ENCODE assay signal across 15 cellular contexts in the genomic region with DNA sequence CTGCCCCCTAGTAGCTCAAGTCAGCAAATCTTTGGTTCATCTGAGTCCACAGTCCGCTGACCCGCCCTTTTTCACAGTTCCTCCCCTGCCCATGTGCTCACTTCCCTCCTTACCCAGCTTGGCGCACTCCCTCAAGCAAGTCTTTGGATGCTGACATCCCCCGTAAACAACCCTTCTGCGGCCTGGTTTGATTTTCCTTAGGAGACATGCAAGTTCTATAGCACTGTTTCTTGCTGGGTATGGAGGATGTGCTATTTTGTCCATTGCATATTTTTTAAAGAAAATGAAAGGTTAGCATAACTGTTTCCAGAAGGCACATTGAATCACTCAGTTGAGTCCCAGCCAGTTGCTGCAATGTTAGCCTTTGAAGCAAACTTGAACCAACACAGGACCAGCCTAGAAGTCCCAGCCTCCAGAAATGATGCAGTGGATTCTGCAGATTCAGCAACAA. TPM values are rescaled to one million over a fixed set of nuclear protein-coding genes. Genes with fewer than 3 reads are reported as not detected.
DNase-seq lines count a peak whose midpoint lies in the region; ATAC-seq and TF ChIP-seq lines count a peak whose summit lies in the region.
"Had no signal": no experiment of that assay in that cellular context is flagged by ENCODE, and none has a peak within 500 bp of the region (broad histone marks: within the 10 kb centered on the region; RNA-seq: fewer than 3 reads in every experiment).

No MANE protein-coding gene starts in this region.

- CTCF ChIA-PET in GM10248 (lab: Yijun Ruan, JAX) = no interaction called here

- DNase-seq in amniotic epithelial cell (ENCODE audit: low read depth) (peak; percentile 63), osteoblast (ENCODE audit: insufficient read length, low spot score, missing footprints) (peak; percentile 90), dermis blood vessel endothelial cell (no peak), GM10248 (ENCODE audit: extremely low spot score) (no peak)
- DNase-seq in stimulated activated CD8-positive, alpha-beta memory T cell treated with anti-CD3 and anti-CD28 coated beads, Interleukin-4, amount 100 ng/mL, for 48 hours = no peak
- no peak for DNase-seq in stimulated activated naive CD4-positive, alpha-beta T cell (lab: John Stamatoyannopoulos, UW)
- DNase-seq: activated CD4-positive, alpha-beta T cell treated with anti-CD3 and anti-CD28 coated beads for 4 hours; AML-193; cerebellar nuclear complex; NCI-H1436 treated with DMSO at 0.1 percent for 48 hours; NCI-H774; stimulated activated naive CD8-positive, alpha-beta T cell treated with anti-CD3 and anti-CD28 coated beads, Interleukin-15, Interleukin-2, amounts not matched to agents 100 U/mL and 50 U/mL, for 24 hours had no signal

- POLR2A ChIA-PET in GM10248 (lab: Yijun Ruan, JAX) = no interaction called here

- no peak for TF ChIP-seq EP300 in gastroesophageal sphincter (IDR thresholded peaks at IDR 0.05)

- H2AFZ ChIP-seq in ACC112 (ENCODE audit: low read length, unreplicated experiment) = no peak overlapping the region
- no peak overlapping the region for H2AFZ ChIP-seq in osteoblast (ENCODE audit: low read length)

- H3K4me3 ChIP-seq in ACC112 (ENCODE audit: low read depth, low read length) (no peak overlapping the region), gastroesophageal sphincter (no peak overlapping the region), osteoblast (ENCODE audit: insufficient read depth, low read length) (no peak overlapping the region)

- ATAC-seq in gastroesophageal sphincter = peak; percentile 69
- ATAC-seq: stimulated activated naive CD8-positive, alpha-beta T cell treated with anti-CD3 and anti-CD28 coated beads, Interleukin-15, Interleukin-2, amounts not matched to agents 100 U/mL and 50 U/mL, for 24 hours had no signal

- H3K36me3 ChIP-seq in ACC112 (ENCODE audit: insufficient read depth, low read length) (peaks cover 4% of the 10 kb centered on the region; the same call in 1 of the 2 replicates), gastroesophageal sphincter (peaks cover 0 to 15% of the 10 kb centered on the region in 2 donors), osteoblast (ENCODE audit: insufficient read depth, low read length) (peaks cover 7% of the 10 kb centered on the region)

- H3K4me1 ChIP-seq in ACC112 (ENCODE audit: control insufficient read depth, insufficient read depth, low read length, unreplicated experiment) (peaks cover 46% of the 10 kb centered on the region), gastroesophageal sphincter (peaks cover 0 to 60% (median 28%) of the 10 kb centered on the region in 3 donors), osteoblast (ENCODE audit: insufficient read depth, low read length) (peaks cover 40% of the 10 kb centered on the region)

- H3K27me3 ChIP-seq in ACC112 (ENCODE audit: insufficient read depth, low read length) = no peaks in the 10 kb centered on the region
- no peaks in the 10 kb centered on the region for H3K27me3 ChIP-seq in gastroesophageal sphincter
- H3K27me3 ChIP-seq in osteoblast (ENCODE audit: insufficient read depth, low read length) = no peaks in the 10 kb centered on the region

- H3K27ac ChIP-seq in ACC112 (ENCODE audit: low read depth, low read length) (peak overlapping the region; percentile 45), gastroesophageal sphincter (peak overlapping the region in 3 of 4 donors; percentile 68 to 75 (median 72)), osteoblast (ENCODE audit: low read depth, low read length) (peak overlapping the region; percentile 34)

- H3K9me3 ChIP-seq in gastroesophageal sphincter (no peaks in the 10 kb centered on the region), osteoblast (ENCODE audit: low read depth, low read length) (no peaks in the 10 kb centered on the region)

- WGBS in gastroesophageal sphincter (ENCODE audit: low coverage in 1 of 2), 2 donors = 24 to 31% methylated on average over 5 of the region's 5 CpGs

- peak in 1 of 4 experiments; percentile 14 for TF ChIP-seq CTCF in gastroesophageal sphincter (IDR thresholded peaks at IDR 0.05)
- TF ChIP-seq CTCF in osteoblast (IDR thresholded peaks at IDR 0.05; ENCODE audit: extremely low read depth, low read depth, low read length) = no peak
- no peak for TF ChIP-seq CTCF in GM10248 (IDR thresholded peaks at IDR 0.05; ENCODE audit: control extremely low read depth, extremely low read depth, low read depth, missing control alignments)

- no peak for TF ChIP-seq POLR2A in gastroesophageal sphincter (IDR thresholded peaks at IDR 0.05)

- peaks cover 9% of the 10 kb centered on the region for H3K79me2 ChIP-seq in ACC112 (ENCODE audit: control insufficient read depth, insufficient read depth, low read length, unreplicated experiment)
- peaks cover 7% of the 10 kb centered on the region for H3K79me2 ChIP-seq in osteoblast (ENCODE audit: insufficient read depth, low read length)

- no peaks in the 10 kb centered on the region for H4K20me1 ChIP-seq in osteoblast (ENCODE audit: insufficient read depth, low read length)

- H3K4me2 ChIP-seq in osteoblast (ENCODE audit: insufficient read depth, low read length) = peak overlapping the region; percentile 51

RNA-seq across cellular contexts. Expression of a gene that starts 38.2 kb away (rescaled TPM):
- total RNA-seq in gastroesophageal sphincter (100 to 1,000 TPM; 107 to 137 (median 111) TPM), osteoblast (392 and 413 TPM in 2 replicates), dermis blood vessel endothelial cell (54.7 and 117 TPM in 2 replicates)

RNA-seq across cellular contexts. Expression of a gene that starts 45.1 kb away (rescaled TPM):
- not detected for total RNA-seq in gastroesophageal sphincter
- total RNA-seq in osteoblast = not detected in 2 replicates
- not detected in 2 replicates for total RNA-seq in dermis blood vessel endothelial cell
- total RNA-seq: myocyte had no signal

Comparison
In these comparisons a context has a peak if more than half of its experiments do, and no peak if none do; other contexts are left out.
1. DNase-seq: peak in amniotic epithelial cell (single experiment) and osteoblast (single experiment); none in dermis blood vessel endothelial cell (single experiment), stimulated activated CD8-positive, alpha-beta memory T cell treated with anti-CD3 and anti-CD28 coated beads, Interleukin-4, amount 100 ng/mL, for 48 hours (single experiment), GM10248 (single experiment) and stimulated activated naive CD4-positive, alpha-beta T cell (0 of 6).
2. Peak in every context shown above with its lines, with median percentiles within 50 percentile points of each other: H3K27ac ChIP-seq.